Comparison of ENCODE assay signal across 7 cellular contexts in the genomic region with DNA sequence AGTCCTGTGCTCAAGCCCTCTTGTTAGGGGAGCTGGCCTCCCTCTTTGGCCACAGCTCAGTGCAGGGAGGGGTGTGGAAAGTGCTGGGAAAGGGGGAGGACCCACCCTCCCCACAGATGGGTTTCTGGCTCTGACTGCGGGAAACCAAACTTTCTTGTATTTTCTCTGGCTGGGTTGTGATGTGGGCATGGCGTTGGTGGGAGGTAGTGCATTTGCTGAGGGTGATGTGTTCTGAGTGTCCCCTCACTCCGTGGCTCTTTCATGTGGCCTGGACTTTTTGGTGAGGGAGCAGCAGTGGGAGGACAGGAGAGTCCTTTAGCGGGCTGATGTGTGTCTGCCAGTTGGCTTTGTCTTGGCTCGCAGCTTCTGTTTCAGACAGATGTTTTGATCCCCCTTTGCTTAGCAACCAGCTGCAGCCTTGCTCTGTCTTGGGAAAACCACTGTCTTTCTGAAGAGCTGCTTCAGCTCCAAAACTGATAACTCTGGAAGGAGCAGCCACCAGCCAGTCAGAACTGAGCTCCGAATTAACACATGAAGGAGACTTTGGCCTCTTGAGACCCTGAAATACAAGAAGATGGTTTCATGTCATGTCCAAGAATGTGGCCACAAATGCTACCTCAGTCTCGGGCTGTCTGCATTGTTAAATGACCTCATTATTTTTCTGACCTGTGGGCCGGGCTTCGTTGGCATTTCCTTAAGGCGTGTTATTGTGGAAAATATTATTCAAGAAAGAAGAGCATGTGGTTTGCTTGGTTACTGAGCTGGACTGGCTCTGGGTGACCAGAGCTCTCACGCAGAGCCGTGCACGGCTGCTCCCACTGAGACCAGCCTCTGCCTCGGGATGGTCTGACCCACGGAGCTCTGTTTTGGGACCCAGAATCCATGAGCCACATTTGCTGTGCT. TPM values are rescaled to one million over a fixed set of nuclear protein-coding genes. Genes with fewer than 3 reads are reported as not detected.
DNase-seq lines count a peak whose midpoint lies in the region; ATAC-seq and TF ChIP-seq lines count a peak whose summit lies in the region.

No MANE protein-coding gene starts in this region.

- peak overlapping the region; percentile 76 for H3K27ac Mint-ChIP-seq in activated naive CD4-positive, alpha-beta T cell treated with anti-CD3 and anti-CD28 coated beads for 36 hours
- peak overlapping the region; percentile 45 for H3K27ac Mint-ChIP-seq in glutamatergic neuron (ENCODE audit: unreplicated experiment)

- no peak for TF ChIP-seq CTCF in glutamatergic neuron (IDR thresholded peaks at IDR 0.05; ENCODE audit: partially characterized antibody, unreplicated experiment)

- H3K4me1 Mint-ChIP-seq in activated naive CD4-positive, alpha-beta T cell treated with anti-CD3 and anti-CD28 coated beads for 36 hours (ENCODE audit: low read depth): peaks cover 65% of the 10 kb centered on the region
- H3K4me1 Mint-ChIP-seq in glutamatergic neuron (ENCODE audit: low read depth, unreplicated experiment): peaks cover 22% of the 10 kb centered on the region

- ATAC-seq in HG02610 (IDR thresholded peaks at IDR 0.05; ENCODE audit: unreplicated experiment) (peak; percentile 62), HG02763 (IDR thresholded peaks at IDR 0.05; ENCODE audit: unreplicated experiment) (no peak)

- intact Hi-C loops in activated naive CD4-positive, alpha-beta T cell treated with anti-CD3 and anti-CD28 coated beads for 36 hours (cut with micrococcal nuclease): no loop called here

- DNase-seq in activated naive CD4-positive, alpha-beta T cell treated with anti-CD3 and anti-CD28 coated beads for 36 hours: peak; percentile 62
- no peak for DNase-seq in glutamatergic neuron
- DNase-seq in renal cortical epithelial cell (ENCODE audit: low read depth): peak; percentile 58
- no peak for DNase-seq in LoVo (ENCODE audit: low spot score)
- DNase-seq in superior temporal gyrus (ENCODE audit: extremely low spot score): no peak

- no peaks in the 10 kb centered on the region for H3K27me3 Mint-ChIP-seq in activated naive CD4-positive, alpha-beta T cell treated with anti-CD3 and anti-CD28 coated beads for 36 hours (ENCODE audit: low read depth)
- H3K27me3 Mint-ChIP-seq in glutamatergic neuron (ENCODE audit: unreplicated experiment): peaks cover 24% of the 10 kb centered on the region

- H3K36me3 Mint-ChIP-seq in activated naive CD4-positive, alpha-beta T cell treated with anti-CD3 and anti-CD28 coated beads for 36 hours (ENCODE audit: low read depth): peaks cover 19% of the 10 kb centered on the region
- peaks cover 15% of the 10 kb centered on the region for H3K36me3 Mint-ChIP-seq in glutamatergic neuron (ENCODE audit: unreplicated experiment)

- no peak overlapping the region for H3K4me3 Mint-ChIP-seq in activated naive CD4-positive, alpha-beta T cell treated with anti-CD3 and anti-CD28 coated beads for 36 hours
- no peak overlapping the region for H3K4me3 Mint-ChIP-seq in glutamatergic neuron (ENCODE audit: unreplicated experiment)

- H3K9me3 Mint-ChIP-seq in activated naive CD4-positive, alpha-beta T cell treated with anti-CD3 and anti-CD28 coated beads for 36 hours: no peaks in the 10 kb centered on the region
- H3K9me3 Mint-ChIP-seq in glutamatergic neuron (ENCODE audit: unreplicated experiment): peaks cover 14% of the 10 kb centered on the region

- CTCF ChIA-PET in activated naive CD4-positive, alpha-beta T cell treated with anti-CD3 and anti-CD28 coated beads for 36 hours (lab: Charles Lee): interaction anchor here (1.3 to 3.5 kb wide), 3 partner anchors 23 to 69 kb away, joined by 3 to 15 read pairs (median 9); no protein-coding TSS in a partner anchor

RNA-seq across cellular contexts. Expression of gene SYNJ2, which starts 21.5 kb away (rescaled TPM):
- 10 to 100 TPM; 42.4 to 42.7 TPM for total RNA-seq in activated naive CD4-positive, alpha-beta T cell treated with anti-CD3 and anti-CD28 coated beads for 36 hours
- 2.4 TPM for total RNA-seq in glutamatergic neuron (ENCODE audit: unreplicated experiment)
- 13.3 and 14.1 TPM in 2 replicates for total RNA-seq in renal cortical epithelial cell

Comparison
In these comparisons a context has a peak if more than half of its experiments do, and no peak if none do; other contexts are left out.
1. DNase-seq: peak in activated naive CD4-positive, alpha-beta T cell treated with anti-CD3 and anti-CD28 coated beads for 36 hours (single experiment) and renal cortical epithelial cell (single experiment); none in glutamatergic neuron (single experiment), LoVo (single experiment) and superior temporal gyrus (single experiment).